In genomic region chr2:189474526-189474925, GRCh38 we compare ENCODE assay signal across 34 cellular contexts.
"Had no signal": no experiment of that assay in that cellular context is flagged by ENCODE, and none has a peak within 500 bp of the region (broad histone marks: within the 10 kb centered on the region; RNA-seq: fewer than 3 reads in every experiment).

No MANE protein-coding gene starts in this region.

- H3K27ac Mint-ChIP-seq: activated CD8-positive, alpha-beta T cell treated with anti-CD3 and anti-CD28 coated beads, Interleukin-2, amount 10 ng/mL, durations not matched to agents 7 days and 5 days; activated naive CD8-positive, alpha-beta T cell treated with anti-CD3 and anti-CD28 coated beads, Interleukin-2, amount 10 ng/mL, durations not matched to agents 7 days and 5 days; activated T-helper 2 cell treated with anti-CD3 and anti-CD28 coated beads, Interferon-gamma antibody, Interleukin-2, Interleukin-4, amounts not matched to agents 10 μg/mL and 5 μg/mL and 100 μg/mL, durations not matched to agents 14 hours and 24 hours and 36 hours; nephron; WTC11 had no signal

- H3K36me3 ChIP-seq: ovary, prostate gland had no signal

- DNase-seq: activated CD4-positive, alpha-beta T cell treated with anti-CD3 and anti-CD28 coated beads for 1 hour; activated CD4-positive, alpha-beta T cell treated with anti-CD3 and anti-CD28 coated beads, Interleukin-2, amount 50 U/mL, for 1 hour; activated CD8-positive, alpha-beta T cell treated with anti-CD3 and anti-CD28 coated beads, Interleukin-2, amount 10 ng/mL, durations not matched to agents 7 days and 5 days; activated naive CD8-positive, alpha-beta T cell treated with anti-CD3 and anti-CD28 coated beads, Interleukin-2, amount 10 ng/mL, durations not matched to agents 7 days and 5 days; amniotic stem cell; brain microvascular endothelial cell; caudate nucleus; cortex of kidney; effector memory CD8-positive, alpha-beta T cell; erythroblast; gastrocnemius medialis; left cardiac atrium; left ventricle myocardium superior; mucosa of descending colon; ovary; retina; sigmoid colon; small intestine; stimulated activated CD4-positive, alpha-beta T cell treated with anti-CD3 and anti-CD28 coated beads, Interleukin-1b, Interleukin-23, amount 100 ng/mL, for 48 hours; stimulated activated CD4-positive, alpha-beta T cell treated with anti-CD3 and anti-CD28 coated beads, Interleukin-4, amount 100 ng/mL, for 4 hours; stimulated activated CD8-positive, alpha-beta memory T cell treated with anti-CD3 and anti-CD28 coated beads, Interleukin-4, amount 100 ng/mL, for 48 hours; stimulated activated naive B cell treated with anti-CD40 and anti-IgM and Interleukin-4, amounts not matched to agents 10 μg/mL and 1 μg/mL and 100 μg/mL, for 72 hours; stomach; T-helper 2 cell; thyroid gland; upper lobe of left lung had no signal

- H3K9me3 ChIP-seq: gastrocnemius medialis, mucosa of descending colon, neutrophil, ovary, prostate gland, sigmoid colon, stomach, thyroid gland, upper lobe of left lung, vagina had no signal

- H3K4me3 ChIP-seq: gastrocnemius medialis, hepatocyte, mucosa of descending colon, ovary, prostate gland, sigmoid colon, stomach, thyroid gland, upper lobe of left lung, vagina had no signal

- H3K4me1 Mint-ChIP-seq: activated naive CD8-positive, alpha-beta T cell treated with anti-CD3 and anti-CD28 coated beads, Interleukin-2, amount 10 ng/mL, durations not matched to agents 7 days and 5 days; nephron; WTC11 had no signal

- H3K4me1 ChIP-seq: prostate gland, sigmoid colon, stomach, thyroid gland, upper lobe of left lung, vagina had no signal

- FAIRE-seq: astrocyte had no signal

- ATAC-seq: activated CD8-positive, alpha-beta T cell treated with anti-CD3 and anti-CD28 coated beads, Interleukin-2, amount 10 ng/mL, durations not matched to agents 7 days and 5 days; effector memory CD8-positive, alpha-beta T cell; gastrocnemius medialis; left cardiac atrium; left ventricle myocardium superior; mucosa of descending colon; stimulated activated naive B cell treated with anti-CD40 and anti-IgM and Interleukin-4, amounts not matched to agents 10 μg/mL and 1 μg/mL and 100 μg/mL, for 72 hours; WTC11 had no signal

- H3K27ac ChIP-seq: brain microvascular endothelial cell, gastrocnemius medialis, hepatocyte, neutrophil, ovary, prostate gland, sigmoid colon, stomach, thyroid gland, upper lobe of left lung, vagina had no signal

- H3K9me3 Mint-ChIP-seq: activated naive CD8-positive, alpha-beta T cell treated with anti-CD3 and anti-CD28 coated beads, Interleukin-2, amount 10 ng/mL, durations not matched to agents 7 days and 5 days; activated T-helper 2 cell treated with anti-CD3 and anti-CD28 coated beads, Interferon-gamma antibody, Interleukin-2, Interleukin-4, amounts not matched to agents 10 μg/mL and 5 μg/mL and 100 μg/mL, durations not matched to agents 14 hours and 24 hours and 36 hours; effector memory CD8-positive, alpha-beta T cell; nephron; stimulated activated naive B cell treated with anti-CD40 and anti-IgM and Interleukin-4, amounts not matched to agents 10 μg/mL and 1 μg/mL and 100 μg/mL, for 72 hours; WTC11 had no signal

- H3K27me3 ChIP-seq: brain microvascular endothelial cell, gastrocnemius medialis, hepatocyte, neutrophil, ovary, sigmoid colon, stomach, thyroid gland, upper lobe of left lung, vagina had no signal

- H3K4me3 Mint-ChIP-seq: activated CD8-positive, alpha-beta T cell treated with anti-CD3 and anti-CD28 coated beads, Interleukin-2, amount 10 ng/mL, durations not matched to agents 7 days and 5 days; activated naive CD8-positive, alpha-beta T cell treated with anti-CD3 and anti-CD28 coated beads, Interleukin-2, amount 10 ng/mL, durations not matched to agents 7 days and 5 days; effector memory CD8-positive, alpha-beta T cell; nephron; stimulated activated naive B cell treated with anti-CD40 and anti-IgM and Interleukin-4, amounts not matched to agents 10 μg/mL and 1 μg/mL and 100 μg/mL, for 72 hours; WTC11 had no signal

- H3K27me3 Mint-ChIP-seq: activated naive CD8-positive, alpha-beta T cell treated with anti-CD3 and anti-CD28 coated beads, Interleukin-2, amount 10 ng/mL, durations not matched to agents 7 days and 5 days; effector memory CD8-positive, alpha-beta T cell; stimulated activated naive B cell treated with anti-CD40 and anti-IgM and Interleukin-4, amounts not matched to agents 10 μg/mL and 1 μg/mL and 100 μg/mL, for 72 hours had no signal
